ENCODE assay signal across 8 cellular contexts in genomic region chr5:176536902-176537607, GRCh38.
DNase-seq lines count a peak whose midpoint lies in the region; ATAC-seq lines count a peak whose summit lies in the region.

TSS of gene RNF44 (minus strand) at chr5:176537402. CDS start at chr5:176532472, 4,930 bp downstream.

- H3K27me3 Mint-ChIP-seq in central memory CD8-positive, alpha-beta T cell, result no peaks in the 10 kb centered on the region

- DNase-seq in AG20443 (ENCODE audit: low spot score), result peak; percentile 97
- DNase-seq in NCI-H446 treated with DMSO at 0.1 percent for 48 hours (lab: John Stamatoyannopoulos, UW), result peak; percentile 94
- peak; percentile 97 to 99 for DNase-seq in central memory CD8-positive, alpha-beta T cell (ENCODE audit: low spot score in 2 of 2)
- peak; percentile 99 for DNase-seq in islet precursor cell
- DNase-seq in stimulated activated CD4-positive, alpha-beta T cell treated with anti-CD3 and anti-CD28 coated beads, Interleukin-12 subunit alpha, Interleukin-12 subunit beta, amount 100 ng/mL, for 4 hours, result peak; percentile 96

- peaks cover 74% of the 10 kb centered on the region for H3K4me1 Mint-ChIP-seq in central memory CD8-positive, alpha-beta T cell

- H3K27ac Mint-ChIP-seq in central memory CD8-positive, alpha-beta T cell (ENCODE audit: low read depth), result peak within 1 kb of the TSS; percentile 97

- ATAC-seq in GM19043 (IDR thresholded peaks at IDR 0.05; ENCODE audit: low read depth, unreplicated experiment), result peak; percentile 42
- ATAC-seq in HG03378 (IDR thresholded peaks at IDR 0.05; ENCODE audit: unreplicated experiment), result peak; percentile 52
- peak; percentile 68 to 73 for ATAC-seq in activated CD4-positive, CD25-positive, alpha-beta regulatory T cell treated with anti-CD3 and anti-CD28 coated beads, Interleukin-2, amount 50 U/mL, for 24 hours
- peak; percentile 63 for ATAC-seq in central memory CD8-positive, alpha-beta T cell (replicated peaks; ENCODE audit: extremely low read depth, poor library complexity, severe bottlenecking)

- peaks cover 44% of the 10 kb centered on the region for H3K36me3 Mint-ChIP-seq in central memory CD8-positive, alpha-beta T cell (ENCODE audit: insufficient read depth)

- H3K4me3 Mint-ChIP-seq in central memory CD8-positive, alpha-beta T cell, result peak within 1 kb of the TSS; percentile 92

- H3K9me3 Mint-ChIP-seq in central memory CD8-positive, alpha-beta T cell, result no peaks in the 10 kb centered on the region

Comparison
In these comparisons a context has a peak if more than half of its experiments do, and no peak if none do; other contexts are left out.
1. Peak in every context shown above with its lines: DNase-seq and ATAC-seq.